8 cellular contexts compared by ENCODE assay signal in genomic region chr10:6014241-6014761, GRCh38. TPM values are rescaled to one million over a fixed set of nuclear protein-coding genes. Genes with fewer than 3 reads are reported as not detected.
A peak's percentile ranks its signal among the peaks of the same experiment; 100 is the strongest.
DNase-seq lines count a peak whose midpoint lies in the region; TF ChIP-seq lines count a peak whose summit lies in the region.

No MANE protein-coding gene starts in this region.

- TF ChIP-seq CTCF in HL-60 (IDR thresholded peaks at IDR 0.05; ENCODE audit: insufficient read depth, low read length), result peak; percentile 11

- no peaks in the 10 kb centered on the region for H3K27me3 ChIP-seq in HL-60 (ENCODE audit: insufficient read depth, poor library complexity, severe bottlenecking)

- no peak overlapping the region for H3K4me3 ChIP-seq in HL-60 (replicated peaks; ENCODE audit: insufficient read depth, low read length)

- in situ Hi-C loops in SK-MEL-5 (cut with HindIII; ENCODE audit: low pct_unique_long_range_greater_than_20kb, low sequenced_read_pairs), result no loop called here

- peak; percentile 32 for DNase-seq in activated CD4-positive, CD25-positive, alpha-beta regulatory T cell treated with anti-CD3 and anti-CD28 coated beads, Interleukin-2, amount 50 U/mL, for 16 hours (ENCODE audit: low read depth, low spot score)
- DNase-seq in activated CD4-positive, CD25-positive, alpha-beta regulatory T cell treated with anti-CD3 and anti-CD28 coated beads, Interleukin-2, amount 50 U/mL, for 72 hours, result no peak
- DNase-seq in HL-60 (ENCODE audit: low read depth in 1 of 2, low spot score in 1 of 2) (peak in 1 of 2 experiments; percentile 26), SK-MEL-5 (ENCODE audit: low read depth, low spot score) (peak; percentile 66), astrocyte of the hippocampus (ENCODE audit: low read depth, low spot score) (peak; percentile 62), iPS DF 19.7 (ENCODE audit: low read depth, low spot score) (peak; percentile 28), NCI-H510A (lab: John Stamatoyannopoulos, UW) (no peak)
- peak; percentile 29 to 42 for DNase-seq in stimulated activated CD4-positive, alpha-beta T cell treated with anti-CD3 and anti-CD28 coated beads, Interleukin-4, amount 100 ng/mL, for 48 hours (ENCODE audit: low read depth in 2 of 2)

- no peak overlapping the region for H3K27ac ChIP-seq in HL-60 (replicated peaks)

RNA-seq across cellular contexts. Expression of gene IL15RA, which starts 37.0 kb away (rescaled TPM):
- 0.24 and 0.79 TPM in 2 replicates for total RNA-seq in SK-MEL-5 (2014; rRNA removed; shearing (Covaris generic))
- polyA plus RNA-seq in SK-MEL-5 (2015; cell fraction: cytosol; rRNA removed), result 0.96 and 3.6 TPM in 2 replicates
- polyA plus RNA-seq in SK-MEL-5 (2015; cell fraction: nucleus; rRNA removed), result 0.56 and 3.2 TPM in 2 replicates

RNA-seq across cellular contexts. Expression of gene IL2RA, which starts 47.9 kb away (rescaled TPM):
- total RNA-seq in SK-MEL-5 (2014; rRNA removed; shearing (Covaris generic)), result not detected in 2 replicates
- polyA plus RNA-seq in SK-MEL-5 (2015; cell fraction: cytosol; rRNA removed), result not detected in 2 replicates
- not detected in 2 replicates for polyA plus RNA-seq in SK-MEL-5 (2015; cell fraction: nucleus; rRNA removed)

Comparison
In these comparisons a context has a peak if more than half of its experiments do, and no peak if none do; other contexts are left out.
1. DNase-seq: peak in activated CD4-positive, CD25-positive, alpha-beta regulatory T cell treated with anti-CD3 and anti-CD28 coated beads, Interleukin-2, amount 50 U/mL, for 16 hours (single experiment), SK-MEL-5 (single experiment), astrocyte of the hippocampus (single experiment), iPS DF 19.7 (single experiment) and stimulated activated CD4-positive, alpha-beta T cell treated with anti-CD3 and anti-CD28 coated beads, Interleukin-4, amount 100 ng/mL, for 48 hours (2 of 2); none in activated CD4-positive, CD25-positive, alpha-beta regulatory T cell treated with anti-CD3 and anti-CD28 coated beads, Interleukin-2, amount 50 U/mL, for 72 hours (single experiment) and NCI-H510A (single experiment).